In genomic region chr20:432677-433299, GRCh38 we compare ENCODE assay signal across 9 cellular contexts. TPM values are rescaled to one million over a fixed set of nuclear protein-coding genes. Genes with fewer than 3 reads are reported as not detected.
DNase-seq lines count a peak whose midpoint lies in the region; ATAC-seq and TF ChIP-seq lines count a peak whose summit lies in the region.
"Had no signal": no experiment of that assay in that cellular context is flagged by ENCODE, and none has a peak within 500 bp of the region (broad histone marks: within the 10 kb centered on the region; RNA-seq: fewer than 3 reads in every experiment).

No MANE protein-coding gene starts in this region.

- H3K27ac ChIP-seq in epithelial cell of prostate (peak overlapping the region; percentile 59), gastrocnemius medialis (peak overlapping the region in 3 of 4 donors; percentile 20 to 33 (median 30))

- in situ Hi-C loops in gastrocnemius medialis (cut with MboI; ENCODE audit: low sequenced_read_pairs in 4 of 4), result loop anchor here in 1 of 4 donors (10.0 kb wide), 1 partner anchor 78 kb away; no protein-coding TSS in a partner anchor

- H3K36me3 ChIP-seq in gastrocnemius medialis, result peaks cover 0 to 63% of the 10 kb centered on the region in 2 donors

- no peak for TF ChIP-seq POLR2A in gastrocnemius medialis (IDR thresholded peaks at IDR 0.05)

- no peaks in the 10 kb centered on the region for H3K27me3 Mint-ChIP-seq in activated T-cell treated with anti-CD3 and anti-CD28 coated beads, Interleukin-2, amount 50 U/mL, for 4 hours (ENCODE audit: low read depth)

- peaks cover 53% of the 10 kb centered on the region for H3K4me1 Mint-ChIP-seq in activated T-cell treated with anti-CD3 and anti-CD28 coated beads, Interleukin-2, amount 50 U/mL, for 4 hours (ENCODE audit: low read depth)

- no peak for ATAC-seq in activated T-cell treated with anti-CD3 and anti-CD28 coated beads, Interleukin-2, amount 50 U/mL, for 4 hours
- ATAC-seq in gastrocnemius medialis, result no peak
- no peak for ATAC-seq in GM18858 (IDR thresholded peaks at IDR 0.05; ENCODE audit: unreplicated experiment)
- ATAC-seq in GM18502 (IDR thresholded peaks at IDR 0.05; ENCODE audit: poor library complexity, unreplicated experiment), result no peak

- no peak for TF ChIP-seq CTCF in gastrocnemius medialis (IDR thresholded peaks at IDR 0.05 in 4 of 5, conservative IDR thresholded peaks at IDR 0.05 in 1 of 5)

- peaks cover 37% of the 10 kb centered on the region for H3K36me3 Mint-ChIP-seq in activated T-cell treated with anti-CD3 and anti-CD28 coated beads, Interleukin-2, amount 50 U/mL, for 4 hours (ENCODE audit: insufficient read depth)

- intact Hi-C loops in gastrocnemius medialis (cut with DNase I; ENCODE audit: low total_unique reads), result no loop called here

- H3K9me3 Mint-ChIP-seq in activated T-cell treated with anti-CD3 and anti-CD28 coated beads, Interleukin-2, amount 50 U/mL, for 4 hours, result no peaks in the 10 kb centered on the region

- H3K4me3 Mint-ChIP-seq in activated T-cell treated with anti-CD3 and anti-CD28 coated beads, Interleukin-2, amount 50 U/mL, for 4 hours, result peak overlapping the region; percentile 74

- peaks cover 4 to 12% of the 10 kb centered on the region in 2 donors for H3K4me1 ChIP-seq in gastrocnemius medialis

- no peak overlapping the region for H3K4me3 ChIP-seq in gastrocnemius medialis

- no peak for DNase-seq in activated T-cell treated with anti-CD3 and anti-CD28 coated beads, Interleukin-2, amount 50 U/mL, for 4 hours
- DNase-seq in activated T-cell treated with anti-CD3 and anti-CD28 coated beads, Interleukin-2, amount 50 U/mL, for 1 hour, result no peak
- DNase-seq in epithelial cell of prostate (ENCODE audit: low read depth, low spot score), result no peak
- no peak for DNase-seq in gastrocnemius medialis
- DNase-seq in stimulated activated CD4-positive, alpha-beta T cell treated with anti-CD3 and anti-CD28 coated beads, Interleukin-12 subunit alpha, Interleukin-12 subunit beta, amount 100 ng/mL, for 4 hours, result no peak
- DNase-seq: NCI-H187 treated with DMSO at 0.1 percent for 48 hours had no signal

- H3K27me3 ChIP-seq in gastrocnemius medialis, result no peaks in the 10 kb centered on the region

- no peaks in the 10 kb centered on the region for H3K9me3 ChIP-seq in gastrocnemius medialis

TF ChIP-seq in PFSK-1, 5 proteins besides CTCF, POLR2A, EP300 and RAD21:
- TF ChIP-seq POLR2AphosphoS5 (IDR thresholded peaks at IDR 0.05; ENCODE audit: low read depth, low read length) (peak; percentile 28; the same call in 1 of the 2 replicates), FOXP2 (optimal IDR thresholded peaks at IDR 0.05; ENCODE audit: borderline replicate concordance, extremely low read depth, extremely low read length, insufficient read depth) (no peak)

RNA-seq across cellular contexts. Expression of gene RBCK1, which starts 24.7 kb away (rescaled TPM):
- 100 to 1,000 TPM in 2 of 3 donors, 10 to 100 TPM in 1; 87.1 to 104 (median 103) TPM for total RNA-seq in activated T-cell treated with anti-CD3 and anti-CD28 coated beads, Interleukin-2, amount 50 U/mL, for 4 hours
- 197 TPM for polyA plus RNA-seq in PFSK-1 (2012; ENCODE audit: insufficient read length, low read depth)
- total RNA-seq in gastrocnemius medialis, result 10 to 100 TPM; 38.6 to 76.5 (median 62.6) TPM

RNA-seq across cellular contexts. Expression of gene TBC1D20, which starts 29.5 kb away (rescaled TPM):
- total RNA-seq in activated T-cell treated with anti-CD3 and anti-CD28 coated beads, Interleukin-2, amount 50 U/mL, for 4 hours, result 10 to 100 TPM; 21.2 to 25.5 (median 23.9) TPM
- 33.0 TPM for polyA plus RNA-seq in PFSK-1 (2012; ENCODE audit: insufficient read length, low read depth)
- 10 to 100 TPM; 28.9 to 39.0 (median 34.0) TPM for total RNA-seq in gastrocnemius medialis

RNA-seq across cellular contexts. Expression of gene TRIB3, which starts 52.2 kb away (rescaled TPM):
- total RNA-seq in activated T-cell treated with anti-CD3 and anti-CD28 coated beads, Interleukin-2, amount 50 U/mL, for 4 hours, result 10 to 100 TPM; 34.6 to 45.2 (median 37.0) TPM
- 493 TPM for polyA plus RNA-seq in PFSK-1 (2012; ENCODE audit: insufficient read length, low read depth)
- total RNA-seq in gastrocnemius medialis, result 1 to 10 TPM in 2 of 4 donors, under 1 TPM in 1, not detected in 1; 0.58 to 3.0 (median 2.4) TPM

Comparison
In these comparisons a context has a peak if more than half of its experiments do, and no peak if none do; other contexts are left out.
1. RNA of gene TRIB3, which starts 52.2 kb away (total RNA-seq): 34.6 to 45.2 TPM in activated T-cell treated with anti-CD3 and anti-CD28 coated beads, Interleukin-2, amount 50 U/mL, for 4 hours; 0.58 to 3.0 TPM in gastrocnemius medialis; every median in the first group is over 4 times any median in the second.